ENCODE assay signal across 16 cellular contexts in genomic region chr10:132986978-132987377, GRCh38. TPM values are rescaled to one million over a fixed set of nuclear protein-coding genes. Genes with fewer than 3 reads are reported as not detected.
"Had no signal": no experiment of that assay in that cellular context is flagged by ENCODE, and none has a peak within 500 bp of the region (broad histone marks: within the 10 kb centered on the region; RNA-seq: fewer than 3 reads in every experiment).

No MANE protein-coding gene starts in this region.

- H3K4me1 ChIP-seq: testis, tibial nerve, upper lobe of right lung, vagina had no signal

- H3K36me3 ChIP-seq: gastroesophageal sphincter, left ventricle myocardium inferior, tibial nerve, upper lobe of right lung, vagina had no signal

- FAIRE-seq: kidney, small intestine had no signal

- ATAC-seq: gastroesophageal sphincter; stimulated activated naive CD8-positive, alpha-beta T cell treated with anti-CD3 and anti-CD28 coated beads, Interleukin-15, Interleukin-2, amounts not matched to agents 100 U/mL and 50 U/mL, for 24 hours; upper lobe of right lung had no signal

- H3K27me3 ChIP-seq: testis, vagina had no signal

- H3K9me3 ChIP-seq: gastroesophageal sphincter, left ventricle myocardium inferior, testis, tibial nerve, upper lobe of right lung, vagina had no signal

- DNase-seq: effector CD8-positive, alpha-beta T cell; left ventricle myocardium inferior; mesendoderm; naive B cell; small intestine; stimulated activated CD4-positive, alpha-beta T cell treated with anti-CD3 and anti-CD28 coated beads, Interleukin-4, amount 100 ng/mL, for 1 hour; stimulated activated CD8-positive, alpha-beta memory T cell treated with anti-CD3 and anti-CD28 coated beads, Interleukin-4, amount 100 ng/mL, for 48 hours; stimulated activated naive CD8-positive, alpha-beta T cell treated with anti-CD3 and anti-CD28 coated beads, Interleukin-15, Interleukin-2, amounts not matched to agents 100 U/mL and 50 U/mL, for 24 hours; testis had no signal

- H3K27ac ChIP-seq: coronary artery, left ventricle myocardium inferior, testis, tibial nerve, upper lobe of right lung, vagina had no signal

- H3K4me3 ChIP-seq: gastroesophageal sphincter, left ventricle myocardium inferior, lung, testis, tibial nerve, upper lobe of right lung, vagina had no signal

RNA-seq across cellular contexts. Expression of gene CFAP46, which starts 44.6 kb away (rescaled TPM):
- total RNA-seq: vagina had no signal
